9 cellular contexts compared by ENCODE assay signal in the genomic region with DNA sequence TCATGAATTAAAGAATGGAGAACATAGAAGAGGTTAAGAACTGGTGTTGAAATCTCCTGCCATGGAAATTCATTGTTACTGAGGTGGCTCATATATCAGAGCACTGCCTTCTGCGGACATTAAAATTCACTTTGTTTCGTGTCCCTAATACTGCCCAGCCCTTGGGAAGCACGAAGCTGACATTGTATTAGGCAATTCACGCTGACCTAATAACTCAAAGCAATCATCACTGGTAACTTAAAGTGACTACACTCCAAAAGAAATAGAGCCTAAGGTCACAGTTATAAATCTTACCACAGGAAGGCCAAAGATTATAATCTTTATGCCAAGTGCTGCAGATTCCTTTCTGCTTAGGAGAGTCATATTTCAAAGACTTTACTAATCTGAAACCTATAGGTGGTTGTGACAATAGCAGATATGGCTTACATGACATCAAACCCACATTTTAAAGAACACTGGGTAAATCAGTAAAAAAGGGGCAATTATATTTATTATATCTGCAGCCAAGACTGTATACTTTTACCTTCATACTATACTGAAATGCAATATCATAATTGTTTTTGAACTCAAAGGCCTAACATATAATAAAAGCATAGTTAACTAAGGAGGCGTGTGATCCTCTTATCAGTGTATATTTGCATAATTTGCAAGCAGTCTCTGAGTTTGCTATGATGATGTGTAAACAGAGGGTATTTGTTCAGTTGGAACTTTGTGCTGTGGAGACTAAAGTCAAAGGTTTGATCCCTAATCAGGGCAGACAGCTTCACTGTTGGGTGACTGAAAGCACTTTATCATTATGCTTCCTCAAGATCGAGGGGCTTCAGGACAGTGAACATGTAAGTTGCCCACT. TPM values are rescaled to one million over a fixed set of nuclear protein-coding genes. Genes with fewer than 3 reads are reported as not detected.
A peak's percentile ranks its signal among the peaks of the same experiment; 100 is the strongest.
DNase-seq lines count a peak whose midpoint lies in the region; ATAC-seq and TF ChIP-seq lines count a peak whose summit lies in the region.
"Had no signal": no experiment of that assay in that cellular context is flagged by ENCODE, and none has a peak within 500 bp of the region (broad histone marks: within the 10 kb centered on the region; RNA-seq: fewer than 3 reads in every experiment).

No MANE protein-coding gene starts in this region.

- no peak overlapping the region for H2BK15ac ChIP-seq in mesendoderm (replicated peaks; ENCODE audit: low read depth)

- H3K27me3 ChIP-seq in cardiac muscle cell (no peaks in the 10 kb centered on the region), mesendoderm (ENCODE audit: insufficient read depth, low read length, poor library complexity) (no peaks in the 10 kb centered on the region), uterus (no peaks in the 10 kb centered on the region)
- H3K27me3 ChIP-seq: esophagus squamous epithelium had no signal

- H3K9ac ChIP-seq in mesendoderm (ENCODE audit: low read length): no peak overlapping the region

- no peak overlapping the region for H2BK5ac ChIP-seq in mesendoderm (ENCODE audit: low read length)

- H4K8ac ChIP-seq in mesendoderm (ENCODE audit: low read depth, low read length): no peak overlapping the region

- no peaks in the 10 kb centered on the region for H3K9me3 ChIP-seq in cardiac muscle cell (ENCODE audit: low read depth)
- no peaks in the 10 kb centered on the region for H3K9me3 ChIP-seq in uterus
- H3K9me3 ChIP-seq: esophagus squamous epithelium had no signal

- no CpG with 5 or more reads among the region's 6 CpGs for WGBS in mesendoderm (ENCODE audit: extremely low coverage, insufficient coverage, low lambda C conversion rate)

- DNase-seq in cardiac muscle cell (ENCODE audit: low read depth in 1 of 2, low spot score in 1 of 2): no peak
- no peak for DNase-seq in Right ventricle myocardium superior
- DNase-seq in amniotic epithelial cell (ENCODE audit: low read depth): peak; percentile 38
- peak; percentile 70 for DNase-seq in mesendoderm
- no peak for DNase-seq in uterus
- DNase-seq in GM19238 (ENCODE audit: insufficient read length, low spot score): no peak
- no peak for DNase-seq in epidermal melanocyte (ENCODE audit: insufficient read length, low spot score)
- DNase-seq: esophagus squamous epithelium had no signal

- H3K79me2 ChIP-seq in mesendoderm (ENCODE audit: control insufficient read depth, insufficient read depth, low read length): no peaks in the 10 kb centered on the region

- no peak overlapping the region for H3K4ac ChIP-seq in mesendoderm (ENCODE audit: low read depth, low read length)

- H3K56ac ChIP-seq in mesendoderm (ENCODE audit: low read length): no peak overlapping the region

- no peak for ATAC-seq in Right ventricle myocardium superior (ENCODE audit: poor library complexity)
- no peak for ATAC-seq in GM18511 (IDR thresholded peaks at IDR 0.05; ENCODE audit: unreplicated experiment)

- H2BK120ac ChIP-seq in mesendoderm (ENCODE audit: low read depth, low read length): peak overlapping the region; percentile 61

- TF ChIP-seq CTCF in cardiac muscle cell (IDR thresholded peaks at IDR 0.05; ENCODE audit: low read depth, low read length) (no peak), uterus (IDR thresholded peaks at IDR 0.05) (no peak)

- H2AK5ac ChIP-seq in mesendoderm (ENCODE audit: low read length): no peak overlapping the region

- peak overlapping the region; percentile 24 for H3K27ac ChIP-seq in cardiac muscle cell
- no peak overlapping the region for H3K27ac ChIP-seq in mesendoderm (ENCODE audit: low read depth, low read length)
- no peak overlapping the region for H3K27ac ChIP-seq in uterus
- H3K27ac ChIP-seq: esophagus squamous epithelium had no signal

- no peak overlapping the region for H4K5ac ChIP-seq in mesendoderm (ENCODE audit: low read length)

- no peak overlapping the region for H3K23ac ChIP-seq in mesendoderm (ENCODE audit: low read length)

- no peak overlapping the region for H3K18ac ChIP-seq in mesendoderm (ENCODE audit: low read length)

- H3K79me1 ChIP-seq in mesendoderm (ENCODE audit: low read length): no peaks in the 10 kb centered on the region

- intact Hi-C loops in Right ventricle myocardium superior (cut with DNase I) (loop anchor here (5.0 kb wide), 1 partner anchor 553 kb away; no protein-coding TSS in a partner anchor), uterus (cut with DNase I; ENCODE audit: low total_unique reads) (loop anchor here (10.0 kb wide), 1 partner anchor 636 kb away; no protein-coding TSS in a partner anchor)

- H3K4me3 ChIP-seq in cardiac muscle cell: no peak overlapping the region
- H3K4me3 ChIP-seq in mesendoderm (ENCODE audit: low read length): no peak overlapping the region
- H3K4me3 ChIP-seq in uterus: no peak overlapping the region
- H3K4me3 ChIP-seq: esophagus squamous epithelium had no signal

- H3K4me2 ChIP-seq in mesendoderm (ENCODE audit: low read length): no peak overlapping the region

- H3K4me1 ChIP-seq in cardiac muscle cell (ENCODE audit: low read depth) (peaks cover 8% of the 10 kb centered on the region), mesendoderm (ENCODE audit: control insufficient read depth, low read depth, low read length) (peaks cover 3% of the 10 kb centered on the region), uterus (no peaks in the 10 kb centered on the region)

- no peaks in the 10 kb centered on the region for H3K36me3 ChIP-seq in cardiac muscle cell
- no peaks in the 10 kb centered on the region for H3K36me3 ChIP-seq in mesendoderm (ENCODE audit: control insufficient read depth, insufficient read depth, low read length)
- no peaks in the 10 kb centered on the region for H3K36me3 ChIP-seq in uterus
- H3K36me3 ChIP-seq: esophagus squamous epithelium had no signal

- no peak for TF ChIP-seq POLR2A in uterus (IDR thresholded peaks at IDR 0.05)

RNA-seq across cellular contexts. Expression of a gene that starts 51.9 kb away (rescaled TPM):
- total RNA-seq in cardiac muscle cell: 117 and 150 TPM in 2 replicates
- polyA plus RNA-seq in cardiac muscle cell: 348 and 371 TPM in 2 replicates
- 344 TPM for total RNA-seq in Right ventricle myocardium superior
- 59.5 TPM for polyA plus RNA-seq in mesendoderm (2013, experiment 1 of 2)
- polyA plus RNA-seq in mesendoderm (2013, experiment 2 of 2): 56.8 TPM
- 100 to 1,000 TPM; 142 to 467 (median 219) TPM for total RNA-seq in uterus

Comparison
In these comparisons a context has a peak if more than half of its experiments do, and no peak if none do; other contexts are left out.
1. DNase-seq: peak in amniotic epithelial cell (single experiment) and mesendoderm (single experiment); none in cardiac muscle cell (0 of 2), Right ventricle myocardium superior (single experiment), uterus (0 of 2), GM19238 (single experiment) and epidermal melanocyte (single experiment).